35 cellular contexts compared by ENCODE assay signal in the genomic region with DNA sequence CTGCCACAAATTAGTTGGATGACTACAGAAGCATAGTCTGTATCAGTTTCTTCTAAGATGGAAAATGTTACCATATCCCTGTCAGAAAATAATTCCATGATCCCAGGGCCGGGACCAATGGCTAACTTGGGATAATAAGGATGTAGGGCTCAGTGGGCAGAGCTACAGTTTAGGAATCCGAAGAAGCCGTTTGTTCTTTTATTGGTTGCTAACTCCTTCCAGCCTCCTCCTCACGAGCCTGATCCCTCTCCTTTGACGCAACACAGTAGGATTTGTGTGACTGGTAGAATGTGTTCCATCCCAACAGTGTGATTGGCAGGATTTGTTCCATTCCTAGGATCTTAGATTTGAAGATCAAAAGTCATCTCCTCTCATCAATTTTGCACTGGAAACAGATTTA.
DNase-seq lines count a peak whose midpoint lies in the region; ATAC-seq and TF ChIP-seq lines count a peak whose summit lies in the region.
"Had no signal": no experiment of that assay in that cellular context is flagged by ENCODE, and none has a peak within 500 bp of the region (broad histone marks: within the 10 kb centered on the region; RNA-seq: fewer than 3 reads in every experiment).

No MANE protein-coding gene starts in this region.

- no peak overlapping the region for H3K9ac ChIP-seq in neural progenitor cell
- H3K9ac ChIP-seq: BLaER1; BLaER1 treated with 17β-estradiol and CSF1 and Interleukin-3, amounts not matched to agents 10 nM and 100 nM had no signal

- H3K36me3 ChIP-seq in esophagus muscularis mucosa (no peaks in the 10 kb centered on the region), neural progenitor cell (no peaks in the 10 kb centered on the region), lower lobe of right lung (no peaks in the 10 kb centered on the region)
- H3K36me3 ChIP-seq: BE2C; BLaER1; BLaER1 treated with 17β-estradiol and CSF1 and Interleukin-3, amounts not matched to agents 10 nM and 100 nM had no signal

- no peak for DNase-seq in stimulated activated naive CD8-positive, alpha-beta T cell treated with anti-CD3 and anti-CD28 coated beads, Interleukin-15, Interleukin-2, amounts not matched to agents 100 U/mL and 50 U/mL, for 24 hours
- peak; percentile 64 for DNase-seq in esophagus muscularis mucosa (ENCODE audit: extremely low spot score)
- peak; percentile 63 for DNase-seq in islet precursor cell
- DNase-seq in neural progenitor cell (ENCODE audit: low spot score) = peak; percentile 23
- DNase-seq in SHP77 (lab: John Stamatoyannopoulos, UW) = no peak
- DNase-seq in activated naive CD8-positive, alpha-beta T cell treated with anti-CD3 and anti-CD28 coated beads, Interleukin-2, amount 50 U/mL, for 24 hours = no peak
- no peak for DNase-seq in lower lobe of right lung
- DNase-seq: 8988T; ACHN; AML-193; BE2C; C1 segment of cervical spinal cord; Caco-2; Calu3; CD4-positive, alpha-beta memory T cell; CD4-positive, alpha-beta T cell; CD4-positive, CD25-positive, alpha-beta regulatory T cell; CD8-positive, alpha-beta memory T cell; CD8-positive, alpha-beta T cell; COR-L47; DMS 273 treated with DMSO at 0.1 percent for 48 hours; DMS153; DMS53; DMS79; DMS79 treated with DMSO at 0.1 percent for 48 hours; DND-41; EL had no signal

- H2AFZ ChIP-seq in neural progenitor cell (replicated peaks) = no peak overlapping the region

- 80% methylated on average over 5 of the region's 5 CpGs for WGBS in esophagus muscularis mucosa

- H3F3A ChIP-seq in neural progenitor cell (ENCODE audit: low read depth) = no peaks in the 10 kb centered on the region

- no peaks in the 10 kb centered on the region for H3K4me1 Mint-ChIP-seq in stimulated activated naive CD8-positive, alpha-beta T cell treated with anti-CD3 and anti-CD28 coated beads, Interleukin-15, Interleukin-2, amounts not matched to agents 100 ng/mL and 50 ng/mL, for 24 hours (ENCODE audit: low read depth)
- H3K4me1 Mint-ChIP-seq in neural progenitor cell = no peaks in the 10 kb centered on the region
- no peaks in the 10 kb centered on the region for H3K4me1 Mint-ChIP-seq in activated naive CD8-positive, alpha-beta T cell treated with anti-CD3 and anti-CD28 coated beads, Interleukin-2, amount 50 U/mL, for 24 hours
- H3K4me1 Mint-ChIP-seq: B cell; CD14-positive monocyte; CD4-positive, alpha-beta memory T cell; CD4-positive, CD25-positive, alpha-beta regulatory T cell; CD8-positive, alpha-beta memory T cell had no signal

- TF ChIP-seq CTCF in esophagus muscularis mucosa (IDR thresholded peaks at IDR 0.05) (no peak), neural progenitor cell (IDR thresholded peaks at IDR 0.05) (no peak), lower lobe of right lung (IDR thresholded peaks at IDR 0.05) (no peak)

- no peak for TF ChIP-seq POLR2A in esophagus muscularis mucosa (IDR thresholded peaks at IDR 0.05; ENCODE audit: low read depth)

- H4K20me1 ChIP-seq in neural progenitor cell (ENCODE audit: low read depth) = no peaks in the 10 kb centered on the region
- H4K20me1 ChIP-seq: BLaER1; BLaER1 treated with 17β-estradiol and CSF1 and Interleukin-3, amounts not matched to agents 10 nM and 100 nM had no signal

- H3K27ac ChIP-seq in esophagus muscularis mucosa (replicated peaks in 1 of 4) (no peak overlapping the region), neural progenitor cell (no peak overlapping the region), lower lobe of right lung (no peak overlapping the region)
- H3K27ac ChIP-seq: 22Rv1; A549; BLaER1; BLaER1 treated with 17β-estradiol and CSF1 and Interleukin-3, amounts not matched to agents 10 nM and 100 nM; C4-2B had no signal

- peak overlapping the region; percentile 40 for H3K27ac Mint-ChIP-seq in stimulated activated naive CD8-positive, alpha-beta T cell treated with anti-CD3 and anti-CD28 coated beads, Interleukin-15, Interleukin-2, amounts not matched to agents 100 ng/mL and 50 ng/mL, for 24 hours
- no peak overlapping the region for H3K27ac Mint-ChIP-seq in neural progenitor cell
- no peak overlapping the region for H3K27ac Mint-ChIP-seq in activated naive CD8-positive, alpha-beta T cell treated with anti-CD3 and anti-CD28 coated beads, Interleukin-2, amount 50 U/mL, for 24 hours
- H3K27ac Mint-ChIP-seq: B cell; CD4-positive, alpha-beta memory T cell; CD4-positive, alpha-beta T cell; CD4-positive, CD25-positive, alpha-beta regulatory T cell; CD8-positive, alpha-beta memory T cell; CD8-positive, alpha-beta T cell had no signal

- H3K27me3 ChIP-seq in esophagus muscularis mucosa (no peaks in the 10 kb centered on the region), neural progenitor cell (no peaks in the 10 kb centered on the region), lower lobe of right lung (ENCODE audit: low read depth) (no peaks in the 10 kb centered on the region)
- H3K27me3 ChIP-seq: BE2C; BLaER1; BLaER1 treated with 17β-estradiol and CSF1 and Interleukin-3, amounts not matched to agents 10 nM and 100 nM had no signal

- H3K79me2 ChIP-seq in neural progenitor cell (ENCODE audit: low read depth) = no peaks in the 10 kb centered on the region

- TF ChIP-seq EP300 in esophagus muscularis mucosa (IDR thresholded peaks at IDR 0.05) = no peak

- no peak overlapping the region for H3K4me3 Mint-ChIP-seq in stimulated activated naive CD8-positive, alpha-beta T cell treated with anti-CD3 and anti-CD28 coated beads, Interleukin-15, Interleukin-2, amounts not matched to agents 100 ng/mL and 50 ng/mL, for 24 hours
- no peak overlapping the region for H3K4me3 Mint-ChIP-seq in neural progenitor cell
- no peak overlapping the region for H3K4me3 Mint-ChIP-seq in activated naive CD8-positive, alpha-beta T cell treated with anti-CD3 and anti-CD28 coated beads, Interleukin-2, amount 50 U/mL, for 24 hours
- H3K4me3 Mint-ChIP-seq: B cell; CD14-positive monocyte; CD4-positive, alpha-beta memory T cell; CD4-positive, alpha-beta T cell; CD4-positive, CD25-positive, alpha-beta regulatory T cell; CD8-positive, alpha-beta memory T cell; CD8-positive, alpha-beta T cell had no signal

- H3K4me1 ChIP-seq in esophagus muscularis mucosa (no peaks in the 10 kb centered on the region), neural progenitor cell (no peaks in the 10 kb centered on the region), lower lobe of right lung (no peaks in the 10 kb centered on the region)
- H3K4me1 ChIP-seq: A549, BE2C had no signal

- H3K9me3 ChIP-seq in esophagus muscularis mucosa (peaks cover 0 to 7% (median 0%) of the 10 kb centered on the region in 4 donors), neural progenitor cell (ENCODE audit: low read depth) (no peaks in the 10 kb centered on the region), lower lobe of right lung (no peaks in the 10 kb centered on the region)
- H3K9me3 ChIP-seq: A549, BE2C, BLaER1, Caco-2 had no signal

- no peak overlapping the region for H3K4me2 ChIP-seq in neural progenitor cell
- H3K4me2 ChIP-seq: A549; BLaER1; BLaER1 treated with 17β-estradiol and CSF1 and Interleukin-3, amounts not matched to agents 10 nM and 100 nM had no signal

- H3K9me3 Mint-ChIP-seq in stimulated activated naive CD8-positive, alpha-beta T cell treated with anti-CD3 and anti-CD28 coated beads, Interleukin-15, Interleukin-2, amounts not matched to agents 100 ng/mL and 50 ng/mL, for 24 hours = peaks cover 6% of the 10 kb centered on the region
- H3K9me3 Mint-ChIP-seq in neural progenitor cell = no peaks in the 10 kb centered on the region
- H3K9me3 Mint-ChIP-seq in activated naive CD8-positive, alpha-beta T cell treated with anti-CD3 and anti-CD28 coated beads, Interleukin-2, amount 50 U/mL, for 24 hours = peaks cover 7% of the 10 kb centered on the region
- H3K9me3 Mint-ChIP-seq: CD8-positive, alpha-beta memory T cell; CD8-positive, alpha-beta T cell had no signal

- intact Hi-C loops in esophagus muscularis mucosa (cut with DNase I) (no loop called here), lower lobe of right lung (cut with DNase I) (no loop called here)

- ATAC-seq in stimulated activated naive CD8-positive, alpha-beta T cell treated with anti-CD3 and anti-CD28 coated beads, Interleukin-15, Interleukin-2, amounts not matched to agents 100 U/mL and 50 U/mL, for 24 hours = no peak
- ATAC-seq in activated naive CD8-positive, alpha-beta T cell treated with anti-CD3 and anti-CD28 coated beads, Interleukin-2, amount 50 U/mL, for 24 hours = no peak
- no peak for ATAC-seq in lower lobe of right lung
- ATAC-seq: A549; CD8-positive, alpha-beta T cell had no signal

- H3K27me3 Mint-ChIP-seq in stimulated activated naive CD8-positive, alpha-beta T cell treated with anti-CD3 and anti-CD28 coated beads, Interleukin-15, Interleukin-2, amounts not matched to agents 100 ng/mL and 50 ng/mL, for 24 hours = no peaks in the 10 kb centered on the region
- no peaks in the 10 kb centered on the region for H3K27me3 Mint-ChIP-seq in neural progenitor cell (ENCODE audit: insufficient read depth, low read depth)
- no peaks in the 10 kb centered on the region for H3K27me3 Mint-ChIP-seq in activated naive CD8-positive, alpha-beta T cell treated with anti-CD3 and anti-CD28 coated beads, Interleukin-2, amount 50 U/mL, for 24 hours
- H3K27me3 Mint-ChIP-seq: B cell; CD4-positive, alpha-beta memory T cell; CD8-positive, alpha-beta memory T cell had no signal

- no peaks in the 10 kb centered on the region for H3K36me3 Mint-ChIP-seq in stimulated activated naive CD8-positive, alpha-beta T cell treated with anti-CD3 and anti-CD28 coated beads, Interleukin-15, Interleukin-2, amounts not matched to agents 100 ng/mL and 50 ng/mL, for 24 hours (ENCODE audit: low read depth)
- no peaks in the 10 kb centered on the region for H3K36me3 Mint-ChIP-seq in neural progenitor cell
- no peaks in the 10 kb centered on the region for H3K36me3 Mint-ChIP-seq in activated naive CD8-positive, alpha-beta T cell treated with anti-CD3 and anti-CD28 coated beads, Interleukin-2, amount 50 U/mL, for 24 hours (ENCODE audit: low read depth)
- H3K36me3 Mint-ChIP-seq: CD14-positive monocyte; CD4-positive, alpha-beta memory T cell; CD4-positive, CD25-positive, alpha-beta regulatory T cell; CD8-positive, alpha-beta memory T cell; CD8-positive, alpha-beta T cell had no signal

- H3K4me3 ChIP-seq in esophagus muscularis mucosa (no peak overlapping the region), neural progenitor cell (no peak overlapping the region), lower lobe of right lung (no peak overlapping the region)
- H3K4me3 ChIP-seq: A549; BLaER1; BLaER1 treated with 17β-estradiol and CSF1 and Interleukin-3, amounts not matched to agents 10 nM and 100 nM had no signal

Comparison
In these comparisons a context has a peak if more than half of its experiments do, and no peak if none do; other contexts are left out.
1. DNase-seq: peak in esophagus muscularis mucosa (single experiment), islet precursor cell (single experiment) and neural progenitor cell (single experiment); none in stimulated activated naive CD8-positive, alpha-beta T cell treated with anti-CD3 and anti-CD28 coated beads, Interleukin-15, Interleukin-2, amounts not matched to agents 100 U/mL and 50 U/mL, for 24 hours (single experiment), SHP77 (0 of 2), activated naive CD8-positive, alpha-beta T cell treated with anti-CD3 and anti-CD28 coated beads, Interleukin-2, amount 50 U/mL, for 24 hours (single experiment) and lower lobe of right lung (single experiment).